ENCODE assay signal across 9 cellular contexts in genomic region chr1:6385673-6386191, GRCh38. TPM values are rescaled to one million over a fixed set of nuclear protein-coding genes. Genes with fewer than 3 reads are reported as not detected.
A peak's percentile ranks its signal among the peaks of the same experiment; 100 is the strongest.
DNase-seq lines count a peak whose midpoint lies in the region; TF ChIP-seq lines count a peak whose summit lies in the region.
"Had no signal": no experiment of that assay in that cellular context is flagged by ENCODE, and none has a peak within 500 bp of the region (broad histone marks: within the 10 kb centered on the region; RNA-seq: fewer than 3 reads in every experiment).

No MANE protein-coding gene starts in this region.

- no peak overlapping the region for H3K4me3 Mint-ChIP-seq in activated T-cell treated with anti-CD3 and anti-CD28 coated beads, Interleukin-2, amount 50 U/mL, for 24 hours
- H3K4me3 Mint-ChIP-seq: memory B cell had no signal

- intact Hi-C loops in stomach (cut with DNase I; ENCODE audit: low total_unique reads) = no loop called here
- intact Hi-C loops in spleen (cut with DNase I; ENCODE audit: low total_unique reads) = no loop called here

- TF ChIP-seq CTCF in stomach (IDR thresholded peaks at IDR 0.05) (no peak), spleen (IDR thresholded peaks at IDR 0.05 in 8 of 11, conservative IDR thresholded peaks at IDR 0.05 in 3 of 11) (no peak)

- DNase-seq in HT-29 (ENCODE audit: low spot score) = peak; percentile 71
- DNase-seq in amygdala (lab: John Stamatoyannopoulos, UW) = peak in 38 of 56 donors; percentile 8 to 69 (median 35)
- peak; percentile 15 to 49 for DNase-seq in hippocampal formation (lab: John Stamatoyannopoulos, UW)
- no peak for DNase-seq in stomach
- DNase-seq in cortex of kidney (lab: John Stamatoyannopoulos, UW) = no peak
- DNase-seq in activated T-cell treated with anti-CD3 and anti-CD28 coated beads, Interleukin-2, amount 50 U/mL, for 24 hours = no peak
- no peak for DNase-seq in NCI-H2107 treated with DMSO at 0.1 percent for 48 hours (lab: John Stamatoyannopoulos, UW; ENCODE audit: unreplicated experiment)
- no peak for DNase-seq in spleen

- H3K36me3 Mint-ChIP-seq in activated T-cell treated with anti-CD3 and anti-CD28 coated beads, Interleukin-2, amount 50 U/mL, for 24 hours (ENCODE audit: low read depth) = peaks cover 15% of the 10 kb centered on the region
- H3K36me3 Mint-ChIP-seq: memory B cell had no signal

- no peak for TF ChIP-seq EP300 in stomach (IDR thresholded peaks at IDR 0.05)

- H3K4me3 ChIP-seq in stomach (no peak overlapping the region), spleen (no peak overlapping the region)

- H3K4me1 ChIP-seq in stomach (peaks cover 9 to 25% (median 16%) of the 10 kb centered on the region in 4 donors), spleen (peaks cover 0 to 12% (median 2%) of the 10 kb centered on the region in 6 donors)

- H3K27me3 Mint-ChIP-seq in activated T-cell treated with anti-CD3 and anti-CD28 coated beads, Interleukin-2, amount 50 U/mL, for 24 hours = no peaks in the 10 kb centered on the region

- H3K27ac ChIP-seq in stomach (peak overlapping the region in 3 of 5 donors; percentile 63 to 66 (median 65)), spleen (peak overlapping the region in 2 of 8 donors; percentile 12 to 27)

- no peaks in the 10 kb centered on the region for H3K9me3 ChIP-seq in stomach
- H3K9me3 ChIP-seq in spleen = peaks cover 0 to 7% (median 0%) of the 10 kb centered on the region in 8 donors

- peaks cover 5% of the 10 kb centered on the region for H3K4me1 Mint-ChIP-seq in activated T-cell treated with anti-CD3 and anti-CD28 coated beads, Interleukin-2, amount 50 U/mL, for 24 hours (ENCODE audit: low read depth)
- H3K4me1 Mint-ChIP-seq: memory B cell had no signal

- no peak overlapping the region for H3K27ac Mint-ChIP-seq in activated T-cell treated with anti-CD3 and anti-CD28 coated beads, Interleukin-2, amount 50 U/mL, for 24 hours
- H3K27ac Mint-ChIP-seq: memory B cell had no signal

- H3K9me3 Mint-ChIP-seq in activated T-cell treated with anti-CD3 and anti-CD28 coated beads, Interleukin-2, amount 50 U/mL, for 24 hours = no peaks in the 10 kb centered on the region
- H3K9me3 Mint-ChIP-seq: memory B cell had no signal

- H3K36me3 ChIP-seq in stomach = no peaks in the 10 kb centered on the region
- no peaks in the 10 kb centered on the region for H3K36me3 ChIP-seq in spleen

- 39 to 60% (median 46%) methylated on average over 13 to 16 of the region's 16 CpGs for WGBS in stomach, 5 donors
- 74 to 82% (median 79%) methylated on average over 10 to 16 of the region's 16 CpGs for WGBS in spleen, 5 donors

- no peaks in the 10 kb centered on the region for H3K27me3 ChIP-seq in stomach
- no peaks in the 10 kb centered on the region for H3K27me3 ChIP-seq in spleen (replicated peaks in 1 of 7)

- TF ChIP-seq POLR2A in stomach (IDR thresholded peaks at IDR 0.05) = no peak
- TF ChIP-seq POLR2A in spleen (IDR thresholded peaks at IDR 0.05) = no peak

RNA-seq across cellular contexts. Expression of gene ACOT7, which starts 7.8 kb away (rescaled TPM):
- 31.7 and 33.9 TPM in 2 replicates for total RNA-seq in HT-29 (2014; rRNA removed; shearing (Covaris generic))
- total RNA-seq in stomach (10 to 100 TPM in 3 of 5 donors, 1 to 10 TPM in 1, not detected in 1; 9.4 to 69.8 (median 22.6) TPM), spleen (10 to 100 TPM; 11.3 to 31.5 (median 18.1) TPM)
- polyA plus RNA-seq in stomach (10 to 100 TPM; 17.7 to 26.3 (median 19.4) TPM), spleen (10 to 100 TPM; 10.6 to 26.7 (median 22.5) TPM)

RNA-seq across cellular contexts. Expression of gene HES2, which starts 34.0 kb away (rescaled TPM):
- total RNA-seq in HT-29 (2014; rRNA removed; shearing (Covaris generic)) = 0.16 TPM in 1 of 2 replicates, not detected in the other
- total RNA-seq in stomach = 100 to 1,000 TPM in 1 of 5 donors, not detected in 4; 231 TPM
- polyA plus RNA-seq in stomach = 10 to 100 TPM in 1 of 3 donors, not detected in 2; 18.4 TPM
- total RNA-seq in spleen = under 1 TPM in 2 of 7 donors, not detected in 5; 0.22 to 0.26 TPM
- polyA plus RNA-seq in spleen = 1 to 10 TPM in 1 of 3 donors, under 1 TPM in 1, not detected in 1; 0.02 to 1.3 TPM

RNA-seq across cellular contexts. Expression of gene ESPN, which starts 38.8 kb away (rescaled TPM):
- 1.9 and 5.2 TPM in 2 replicates for total RNA-seq in HT-29 (2014; rRNA removed; shearing (Covaris generic))
- total RNA-seq in stomach = 10 to 100 TPM in 1 of 5 donors, 1 to 10 TPM in 2, not detected in 2; 1.8 to 68.4 (median 4.9) TPM
- 10 to 100 TPM in 1 of 3 donors, 1 to 10 TPM in 2; 1.5 to 18.0 (median 4.7) TPM for polyA plus RNA-seq in stomach
- 1 to 10 TPM in 4 of 7 donors, under 1 TPM in 2, not detected in 1; 0.43 to 6.0 (median 1.5) TPM for total RNA-seq in spleen
- under 1 TPM; 0.26 to 0.54 (median 0.50) TPM for polyA plus RNA-seq in spleen

Comparison
In these comparisons a context has a peak if more than half of its experiments do, and no peak if none do; other contexts are left out.
1. DNase-seq: peak in HT-29 (single experiment), amygdala (38 of 56) and hippocampal formation (2 of 2); none in stomach (single experiment), cortex of kidney (single experiment), activated T-cell treated with anti-CD3 and anti-CD28 coated beads, Interleukin-2, amount 50 U/mL, for 24 hours (single experiment), NCI-H2107 treated with DMSO at 0.1 percent for 48 hours (single experiment) and spleen (single experiment).